In genomic region chr19:38061294-38061693, GRCh38 we compare ENCODE assay signal across 2 cellular contexts.
TF ChIP-seq lines count a peak whose summit lies in the region.

No MANE protein-coding gene starts in this region.

TF ChIP-seq in HCT116, 20 proteins besides CTCF, POLR2A, EP300 and RAD21 (continued from another document):
- TF ChIP-seq MAX (IDR thresholded peaks at IDR 0.05) (no peak), YY1 (IDR thresholded peaks at IDR 0.05; ENCODE audit: extremely low read depth, insufficient replicate concordance, low read depth, low read length) (no peak), SRF (IDR thresholded peaks at IDR 0.05; ENCODE audit: low read depth) (no peak), ZBTB33 (IDR thresholded peaks at IDR 0.05; ENCODE audit: extremely low read depth, insufficient replicate concordance, low read length) (no peak), ZNF274 (IDR thresholded peaks at IDR 0.05; ENCODE audit: low read depth, low read length) (no peak), EGR1 (IDR thresholded peaks at IDR 0.05; ENCODE audit: low read depth) (no peak), TCF7L2 (IDR thresholded peaks at IDR 0.05; ENCODE audit: borderline replicate concordance, extremely low read depth, insufficient read depth, insufficient read length) (no peak), POLR2AphosphoS5 (IDR thresholded peaks at IDR 0.05; ENCODE audit: low read depth, low read length) (no peak), SP1 (IDR thresholded peaks at IDR 0.05; ENCODE audit: low read depth) (no peak)
TF ChIP-seq in HCT116: peak in this region for 0.

TF ChIP-seq in HepG2, 621 proteins besides CTCF, POLR2A, EP300 and RAD21 (continued from another document):
- TF ChIP-seq CREB1 (IDR thresholded peaks at IDR 0.05) (no peak), CREB1 (CRISPR knock-in tag; IDR thresholded peaks at IDR 0.05) (no peak), ZNF704 (CRISPR knock-in tag; IDR thresholded peaks at IDR 0.05; ENCODE audit: borderline replicate concordance) (no peak), HOXA7 (CRISPR knock-in tag; IDR thresholded peaks at IDR 0.05) (no peak), CSRNP2 (CRISPR knock-in tag; conservative IDR thresholded peaks at IDR 0.05; ENCODE audit: low read depth) (no peak), ELF3 (CRISPR knock-in tag; IDR thresholded peaks at IDR 0.05) (no peak), NRL (CRISPR knock-in tag; IDR thresholded peaks at IDR 0.05; ENCODE audit: borderline replicate concordance) (no peak), ZBTB42 (CRISPR knock-in tag; IDR thresholded peaks at IDR 0.05) (no peak), ZNF142 (CRISPR knock-in tag; IDR thresholded peaks at IDR 0.05) (no peak), MATR3 (CRISPR knock-in tag; IDR thresholded peaks at IDR 0.05) (no peak), ZFP62 (CRISPR knock-in tag; IDR thresholded peaks at IDR 0.05) (no peak), ZBTB34 (CRISPR knock-in tag; IDR thresholded peaks at IDR 0.05) (no peak), SAP130 (CRISPR knock-in tag; IDR thresholded peaks at IDR 0.05; ENCODE audit: low read depth) (no peak), NFATC3 (CRISPR knock-in tag; IDR thresholded peaks at IDR 0.05) (no peak)
